ENCODE assay signal across 8 cellular contexts in the genomic region with DNA sequence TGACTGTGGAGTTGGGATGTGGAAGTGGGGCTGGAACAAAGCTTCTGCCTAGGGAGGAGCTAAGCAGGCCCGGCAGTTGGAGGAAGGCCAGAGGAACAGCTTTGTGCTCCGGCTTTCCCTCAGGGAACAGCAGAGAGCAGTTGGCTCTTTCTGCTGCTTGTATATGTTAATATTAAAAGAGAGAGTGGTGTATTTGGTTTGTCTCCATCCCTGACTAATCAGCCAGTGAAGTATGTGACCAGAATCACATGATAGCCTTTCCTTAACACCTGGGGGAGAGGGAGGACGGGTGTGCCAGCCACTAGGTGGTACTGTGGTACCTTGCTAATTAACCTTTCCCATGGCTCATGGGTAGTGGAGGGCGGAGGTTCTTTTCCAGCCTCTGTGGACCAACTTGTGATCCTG. TPM values are rescaled to one million over a fixed set of nuclear protein-coding genes. Genes with fewer than 3 reads are reported as not detected.
DNase-seq lines count a peak whose midpoint lies in the region; ATAC-seq and TF ChIP-seq lines count a peak whose summit lies in the region.

No MANE protein-coding gene starts in this region.

- H3K9me3 ChIP-seq in mucosa of descending colon = no peaks in the 10 kb centered on the region

- peak in 34 of 56 donors; percentile 9 to 45 (median 25) for TF ChIP-seq CTCF in dorsolateral prefrontal cortex (IDR thresholded peaks at IDR 0.05 in 54 of 56, conservative IDR thresholded peaks at IDR 0.05 in 2 of 56; ENCODE audit: low read depth in 1 of 56, partially characterized antibody in 56 of 56)
- no peak for TF ChIP-seq CTCF in mucosa of descending colon (IDR thresholded peaks at IDR 0.05)

- peak overlapping the region in 7 of 59 donors; percentile 8 to 54 (median 19) for H3K27ac ChIP-seq in dorsolateral prefrontal cortex

- ATAC-seq in mucosa of descending colon = peak; percentile 89
- no peak for ATAC-seq in GM21526 (IDR thresholded peaks at IDR 0.05; ENCODE audit: low FRiP score, unreplicated experiment)
- no peak for ATAC-seq in GM19463 (IDR thresholded peaks at IDR 0.05; ENCODE audit: unreplicated experiment)
- ATAC-seq in HG03378 (IDR thresholded peaks at IDR 0.05; ENCODE audit: unreplicated experiment) = no peak

- H3K4me1 ChIP-seq in mucosa of descending colon (ENCODE audit: low read depth) = no peaks in the 10 kb centered on the region

- H3K36me3 ChIP-seq in mucosa of descending colon (ENCODE audit: low read depth) = peaks cover 6% of the 10 kb centered on the region

- DNase-seq in EH (ENCODE audit: low read depth) (peak; percentile 57), LoVo (ENCODE audit: low spot score) (peak; percentile 25), SW 1271 (lab: John Stamatoyannopoulos, UW) (peak; percentile 22 to 45), dorsolateral prefrontal cortex (peak in 3 of 10 donors; percentile 35 to 39 (median 36)), mucosa of descending colon (peak in 2 of 3 donors; percentile 56 to 73)

- intact Hi-C loops in dorsolateral prefrontal cortex (cut with DNase I) = no loop called here
- intact Hi-C loops in mucosa of descending colon (cut with DNase I, micrococcal nuclease) = no loop called here

- H3K4me3 ChIP-seq in dorsolateral prefrontal cortex = no peak overlapping the region
- no peak overlapping the region for H3K4me3 ChIP-seq in mucosa of descending colon

- no peaks in the 10 kb centered on the region for H3K27me3 ChIP-seq in dorsolateral prefrontal cortex

RNA-seq across cellular contexts. Expression of a gene that starts 10.0 kb away (rescaled TPM):
- 10 to 100 TPM; 35.0 to 63.0 (median 44.9) TPM for total RNA-seq in dorsolateral prefrontal cortex
- total RNA-seq in mucosa of descending colon = 10 to 100 TPM; 41.4 to 48.6 (median 47.0) TPM

RNA-seq across cellular contexts. Expression of a gene that starts 10.1 kb away (rescaled TPM):
- 10 to 100 TPM; 48.6 to 82.7 (median 65.1) TPM for total RNA-seq in dorsolateral prefrontal cortex
- total RNA-seq in mucosa of descending colon = 100 to 1,000 TPM in 1 of 3 donors, 10 to 100 TPM in 2; 63.3 to 104 (median 69.1) TPM

RNA-seq across cellular contexts. Expression of a gene that starts 29.5 kb away (rescaled TPM):
- 100 to 1,000 TPM; 297 to 743 (median 543) TPM for total RNA-seq in dorsolateral prefrontal cortex
- 100 to 1,000 TPM; 215 to 297 (median 227) TPM for total RNA-seq in mucosa of descending colon

RNA-seq across cellular contexts. Expression of a gene that starts 40.9 kb away (rescaled TPM):
- total RNA-seq in dorsolateral prefrontal cortex (100 to 1,000 TPM in 54 of 120 experiments, 10 to 100 TPM in 66; 72.1 to 140 (median 98.1) TPM), mucosa of descending colon (10 to 100 TPM; 60.7 to 79.7 (median 72.3) TPM)

RNA-seq across cellular contexts. Expression of a gene that starts 48.3 kb away (rescaled TPM):
- not detected for total RNA-seq in dorsolateral prefrontal cortex
- under 1 TPM; 0.16 to 0.70 (median 0.35) TPM for total RNA-seq in mucosa of descending colon
